Comparison of ENCODE assay signal across 20 cellular contexts in the genomic region with DNA sequence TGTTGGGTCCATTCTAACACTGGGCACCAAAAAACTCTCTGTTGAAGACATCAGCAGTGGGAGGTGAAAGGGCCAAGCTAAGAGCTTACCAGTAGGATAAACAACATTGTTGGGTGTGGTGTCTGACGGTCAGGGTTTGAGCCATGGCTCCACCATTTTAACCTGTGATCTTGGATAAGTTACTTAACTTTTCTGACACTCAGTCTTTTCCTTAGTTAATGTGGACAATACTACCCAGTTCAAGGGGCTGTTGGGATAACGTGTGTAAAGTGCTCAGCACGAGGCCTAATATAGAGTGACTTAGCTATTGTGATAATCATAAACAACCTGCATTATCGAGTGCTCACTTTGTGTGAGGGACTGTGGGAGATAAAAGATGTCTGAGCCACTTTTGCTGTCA. TPM values are rescaled to one million over a fixed set of nuclear protein-coding genes. Genes with fewer than 3 reads are reported as not detected.
DNase-seq lines count a peak whose midpoint lies in the region; ATAC-seq, FAIRE-seq and TF ChIP-seq lines count a peak whose summit lies in the region.
"Had no signal": no experiment of that assay in that cellular context is flagged by ENCODE, and none has a peak within 500 bp of the region (broad histone marks: within the 10 kb centered on the region; RNA-seq: fewer than 3 reads in every experiment).

No MANE protein-coding gene starts in this region.

- H3K4me3 ChIP-seq in gastrocnemius medialis (no peak overlapping the region), left lung (no peak overlapping the region)
- H3K4me3 ChIP-seq: SK-N-MC had no signal

- no peak for TF ChIP-seq CTCF in CD4-positive, alpha-beta T cell (IDR thresholded peaks at IDR 0.05)
- TF ChIP-seq CTCF in gastrocnemius medialis (IDR thresholded peaks at IDR 0.05 in 4 of 5, conservative IDR thresholded peaks at IDR 0.05 in 1 of 5) (no peak), left lung (IDR thresholded peaks at IDR 0.05) (no peak)

- POLR2A ChIA-PET in CD4-positive, alpha-beta T cell (lab: Charles Lee), result interaction anchor here (0.6 to 5.9 kb wide), 2 partner anchors 28 to 58 kb away, joined by 3 to 316 read pairs; a partner anchor contains a TSS

- ATAC-seq in CD4-positive, alpha-beta T cell (ENCODE audit: poor library complexity), result no peak
- no peak for ATAC-seq in T-helper 17 cell
- ATAC-seq in memory B cell (ENCODE audit: low read depth), result no peak
- ATAC-seq in gastrocnemius medialis, result no peak
- no peak for ATAC-seq in left lung

- no peak overlapping the region for H3K4me3 Mint-ChIP-seq in CD4-positive, alpha-beta T cell
- no peak overlapping the region for H3K4me3 Mint-ChIP-seq in T-helper 17 cell
- H3K4me3 Mint-ChIP-seq in memory B cell, result no peak overlapping the region
- H3K4me3 Mint-ChIP-seq: CD14-positive monocyte had no signal

- no peaks in the 10 kb centered on the region for H3K27me3 Mint-ChIP-seq in CD4-positive, alpha-beta T cell
- no peaks in the 10 kb centered on the region for H3K27me3 Mint-ChIP-seq in T-helper 17 cell
- no peaks in the 10 kb centered on the region for H3K27me3 Mint-ChIP-seq in memory B cell

- intact Hi-C loops in CD4-positive, alpha-beta T cell (cut with DNase I, micrococcal nuclease), result no loop called here
- intact Hi-C loops in gastrocnemius medialis (cut with DNase I; ENCODE audit: low total_unique reads), result no loop called here
- intact Hi-C loops in left lung (cut with DNase I), result no loop called here

- peak overlapping the region; percentile 94 for H3K27ac Mint-ChIP-seq in CD4-positive, alpha-beta T cell
- peak overlapping the region; percentile 100 for H3K27ac Mint-ChIP-seq in T-helper 17 cell
- H3K27ac Mint-ChIP-seq in memory B cell, result peak overlapping the region; percentile 84

- in situ Hi-C loops in gastrocnemius medialis (cut with MboI; ENCODE audit: low sequenced_read_pairs in 4 of 4), result no loop called here

- H3K27ac ChIP-seq in CD4-positive, alpha-beta T cell (ENCODE audit: low read depth, low read length), result no peak overlapping the region
- peak overlapping the region; percentile 47 to 99 (median 82) for H3K27ac ChIP-seq in gastrocnemius medialis
- H3K27ac ChIP-seq in left lung, result no peak overlapping the region
- H3K27ac ChIP-seq: SK-N-MC had no signal

- CTCF ChIA-PET in CD4-positive, alpha-beta T cell (lab: Charles Lee), result interaction anchor here (1.0 kb wide), 1 partner anchor 40 kb away, joined by 3 read pairs; no protein-coding TSS in a partner anchor

- TF ChIP-seq POLR2A in gastrocnemius medialis (IDR thresholded peaks at IDR 0.05), result no peak

- DNase-seq in CD4-positive, alpha-beta T cell, result no peak
- DNase-seq in T-helper 17 cell, result no peak
- no peak for DNase-seq in memory B cell (ENCODE audit: low spot score in 2 of 2)
- no peak for DNase-seq in gastrocnemius medialis
- DNase-seq in left lung, result no peak
- DNase-seq in urothelium cell line (ENCODE audit: low spot score), result no peak
- no peak for DNase-seq in GDM1 (lab: John Stamatoyannopoulos, UW)
- DNase-seq: AML-193, DMS53, EL, KG1, NCI-H1105 treated with DMSO at 0.1 percent for 48 hours, NCI-H1694 treated with DMSO at 0.1 percent for 48 hours, NCI-H510A treated with DMSO at 0.1 percent for 48 hours, NCI-H82, SHP77 had no signal

- no peaks in the 10 kb centered on the region for H3K9me3 ChIP-seq in CD4-positive, alpha-beta T cell (ENCODE audit: control insufficient read depth, low read length)
- no peaks in the 10 kb centered on the region for H3K9me3 ChIP-seq in T-helper 17 cell (ENCODE audit: control insufficient read depth, low read length, poor library complexity, severe bottlenecking)
- no peaks in the 10 kb centered on the region for H3K9me3 ChIP-seq in gastrocnemius medialis
- H3K9me3 ChIP-seq in left lung, result no peaks in the 10 kb centered on the region

- H3K36me3 ChIP-seq in gastrocnemius medialis (peaks cover 3 to 62% of the 10 kb centered on the region in 2 donors), left lung (peaks cover 0 to 34% of the 10 kb centered on the region in 2 donors)

- no peak for FAIRE-seq in urothelium cell line (lab: Jason Lieb, UNC)
- FAIRE-seq: GM12891 had no signal

- H3K36me3 Mint-ChIP-seq in CD4-positive, alpha-beta T cell (ENCODE audit: low read depth), result peaks cover 26% of the 10 kb centered on the region
- H3K36me3 Mint-ChIP-seq in T-helper 17 cell (ENCODE audit: low read depth), result no peaks in the 10 kb centered on the region
- H3K36me3 Mint-ChIP-seq in memory B cell, result peaks cover 6% of the 10 kb centered on the region

- peaks cover 67% of the 10 kb centered on the region for H3K4me1 Mint-ChIP-seq in CD4-positive, alpha-beta T cell (ENCODE audit: low read depth)
- H3K4me1 Mint-ChIP-seq in T-helper 17 cell (peaks cover 58% of the 10 kb centered on the region), memory B cell (peaks cover 18% of the 10 kb centered on the region)
- H3K4me1 Mint-ChIP-seq: CD14-positive monocyte had no signal

- no peaks in the 10 kb centered on the region for H3K9me3 Mint-ChIP-seq in CD4-positive, alpha-beta T cell
- H3K9me3 Mint-ChIP-seq in memory B cell, result no peaks in the 10 kb centered on the region
- H3K9me3 Mint-ChIP-seq: CD14-positive monocyte had no signal

- H3K27me3 ChIP-seq in CD4-positive, alpha-beta T cell (ENCODE audit: control insufficient read depth, insufficient read depth, low read length), result no peaks in the 10 kb centered on the region
- H3K27me3 ChIP-seq in gastrocnemius medialis (no peaks in the 10 kb centered on the region), left lung (no peaks in the 10 kb centered on the region)

- H3K4me1 ChIP-seq in gastrocnemius medialis (peaks cover 30 to 42% of the 10 kb centered on the region in 2 donors), left lung (no peaks in the 10 kb centered on the region)

RNA-seq across cellular contexts. Expression of a gene that starts 6.1 kb away (rescaled TPM):
- total RNA-seq in CD4-positive, alpha-beta T cell, result 1 to 10 TPM; 3.0 to 3.7 TPM
- total RNA-seq in T-helper 17 cell (1 to 10 TPM; 5.5 to 6.0 TPM), gastrocnemius medialis (100 to 1,000 TPM; 489 to 938 (median 679) TPM), left lung (1 to 10 TPM; 1.0 to 2.7 TPM)
- total RNA-seq: H4 had no signal

RNA-seq across cellular contexts. Expression of a gene that starts 20.2 kb away (rescaled TPM):
- total RNA-seq in CD4-positive, alpha-beta T cell, result 100 to 1,000 TPM; 467 to 468 TPM
- total RNA-seq in T-helper 17 cell (100 to 1,000 TPM; 701 to 919 TPM), gastrocnemius medialis (100 to 1,000 TPM in 1 of 4 donors, 10 to 100 TPM in 3; 16.8 to 284 (median 56.7) TPM), left lung (100 to 1,000 TPM in 1 of 2 donors, 10 to 100 TPM in 1; 70.0 to 142 TPM)

RNA-seq across cellular contexts. Expression of a gene that starts 52.0 kb away (rescaled TPM):
- total RNA-seq in CD4-positive, alpha-beta T cell, result not detected
- under 1 TPM in 1 of 2 donors, not detected in 1; 0.40 TPM for total RNA-seq in T-helper 17 cell
- total RNA-seq in gastrocnemius medialis, result not detected
- total RNA-seq in left lung, result 1 to 10 TPM; 1.2 to 2.1 TPM
- total RNA-seq: H4 had no signal

Comparison
In these comparisons a context has a peak if more than half of its experiments do, and no peak if none do; other contexts are left out.
1. H3K27ac ChIP-seq: peak in gastrocnemius medialis (4 of 4); none in CD4-positive, alpha-beta T cell (single experiment) and left lung (0 of 2).
2. RNA of a gene that starts 6.1 kb away (total RNA-seq): 489 to 938 TPM in gastrocnemius medialis; 5.5 to 6.0 TPM in T-helper 17 cell, 3.0 to 3.7 TPM in CD4-positive, alpha-beta T cell and 1.0 to 2.7 TPM in left lung; every median in the first group is over 10 times any median in the second.
3. Peak in every context shown above with its lines, with median percentiles within 50 percentile points of each other: H3K27ac Mint-ChIP-seq.